ENCODE assay signal across 31 cellular contexts in genomic region chr1:161006563-161006962, GRCh38. TPM values are rescaled to one million over a fixed set of nuclear protein-coding genes. Genes with fewer than 3 reads are reported as not detected.
DNase-seq lines count a peak whose midpoint lies in the region; ATAC-seq and TF ChIP-seq lines count a peak whose summit lies in the region.
"Had no signal": no experiment of that assay in that cellular context is flagged by ENCODE, and none has a peak within 500 bp of the region (broad histone marks: within the 10 kb centered on the region; RNA-seq: fewer than 3 reads in every experiment).

No MANE protein-coding gene starts in this region.

- DNase-seq in cardiac muscle cell (ENCODE audit: low read depth in 1 of 2, low spot score in 1 of 2) (no peak), heart right ventricle (no peak), endodermal cell (peak; percentile 74), nephron progenitor cell (no peak), MCF 10A (ENCODE audit: unreplicated experiment) (no peak), COLO668 (lab: John Stamatoyannopoulos, UW; ENCODE audit: unreplicated experiment) (no peak)
- DNase-seq: 8988T; ACHN; DMS79; EL; GDM1; GOT3; Karpas-422; NCI-H1105 treated with DMSO at 0.1 percent for 48 hours; NCI-H146; NCI-H1930; NCI-H2107; NCI-H446; NCI-H524 treated with DMSO at 0.1 percent for 48 hours; NCI-H82; NK-92 treated with Interleukin-12 subunit alpha and Interleukin-12 subunit beta, amount 100 ng/mL, for 24 hours; PC-3; SJCRH30 had no signal

- no peak for TF ChIP-seq CTCF in cardiac muscle cell (IDR thresholded peaks at IDR 0.05; ENCODE audit: low read depth, low read length)
- no peak for TF ChIP-seq CTCF in heart right ventricle (IDR thresholded peaks at IDR 0.05)
- TF ChIP-seq CTCF in endodermal cell (conservative IDR thresholded peaks at IDR 0.05), result no peak
- no peak for TF ChIP-seq CTCF in nephron progenitor cell (IDR thresholded peaks at IDR 0.05)
- TF ChIP-seq CTCF in MCF 10A (IDR thresholded peaks at IDR 0.05; ENCODE audit: unreplicated experiment), result no peak

- H3K27ac ChIP-seq in cardiac muscle cell (peak overlapping the region; percentile 73), heart right ventricle (no peak overlapping the region), endodermal cell (ENCODE audit: low read depth, low read length) (no peak overlapping the region)
- H3K27ac ChIP-seq: SJCRH30 had no signal

- peaks cover 16% of the 10 kb centered on the region for H3K4me1 Mint-ChIP-seq in endodermal cell
- peaks cover 3% of the 10 kb centered on the region for H3K4me1 Mint-ChIP-seq in nephron progenitor cell
- H3K4me1 Mint-ChIP-seq in MCF 10A (ENCODE audit: insufficient read depth, unreplicated experiment), result peaks cover 18% of the 10 kb centered on the region

- CTCF ChIA-PET in MCF 10A (lab: Yijun Ruan, JAX), result interaction anchor here (0.6 to 3.4 kb wide), 8 partner anchors 9 to 176 kb away, joined by 3 to 19 read pairs (median 6); partner anchors contain the start of genes KLHDC9 and USF1

- no peaks in the 10 kb centered on the region for H3K27me3 ChIP-seq in cardiac muscle cell
- H3K27me3 ChIP-seq in heart right ventricle, result no peaks in the 10 kb centered on the region
- H3K27me3 ChIP-seq in endodermal cell (ENCODE audit: control insufficient read depth, insufficient read depth, low read length, poor library complexity, severe bottlenecking), result no peaks in the 10 kb centered on the region
- H3K27me3 ChIP-seq: SJCRH30 had no signal

- H3K27me3 Mint-ChIP-seq in endodermal cell (ENCODE audit: insufficient read depth), result no peaks in the 10 kb centered on the region
- H3K27me3 Mint-ChIP-seq in nephron progenitor cell (ENCODE audit: low read depth, poor library complexity), result peaks cover 3% of the 10 kb centered on the region
- H3K27me3 Mint-ChIP-seq in MCF 10A (ENCODE audit: insufficient read depth, unreplicated experiment), result no peaks in the 10 kb centered on the region

- peak overlapping the region; percentile 16 for H3K9ac ChIP-seq in endodermal cell (ENCODE audit: extremely low read depth, low read length, poor library complexity, severe bottlenecking)

- H3K4me3 Mint-ChIP-seq in endodermal cell, result no peak overlapping the region
- H3K4me3 Mint-ChIP-seq in nephron progenitor cell, result no peak overlapping the region
- no peak overlapping the region for H3K4me3 Mint-ChIP-seq in MCF 10A (ENCODE audit: unreplicated experiment)

- H3K36me3 Mint-ChIP-seq in endodermal cell (ENCODE audit: low read depth) (peaks cover 32% of the 10 kb centered on the region), nephron progenitor cell (ENCODE audit: low read depth) (no peaks in the 10 kb centered on the region), MCF 10A (ENCODE audit: insufficient read depth, unreplicated experiment) (peaks cover 28% of the 10 kb centered on the region)

- intact Hi-C loops in heart right ventricle (cut with DNase I) (no loop called here), MCF 10A (cut with micrococcal nuclease) (no loop called here)

- H3K9me3 Mint-ChIP-seq in endodermal cell (no peaks in the 10 kb centered on the region), nephron progenitor cell (no peaks in the 10 kb centered on the region), MCF 10A (ENCODE audit: unreplicated experiment) (no peaks in the 10 kb centered on the region)

- BruUV-seq in MCF 10A (replicated peaks; lab: Mats Ljungman, UMichigan), result no TSS peak

- H3K9me3 ChIP-seq in cardiac muscle cell (ENCODE audit: low read depth) (no peaks in the 10 kb centered on the region), heart right ventricle (no peaks in the 10 kb centered on the region), endodermal cell (ENCODE audit: control insufficient read depth, low read length) (no peaks in the 10 kb centered on the region)
- H3K9me3 ChIP-seq: SJCRH30 had no signal

- WGBS in heart right ventricle, 2 donors, result 96 to 97% methylated on average over 8 of the region's 8 CpGs
- 87 to 93% methylated on average over 6 to 8 of the region's 8 CpGs for WGBS in endodermal cell (ENCODE audit: insufficient coverage in 1 of 2, insufficient read length in 1 of 2), 2 experiments

- H3K4me3 ChIP-seq in cardiac muscle cell, result no peak overlapping the region
- H3K4me3 ChIP-seq in heart right ventricle, result no peak overlapping the region
- no peak overlapping the region for H3K4me3 ChIP-seq in endodermal cell (ENCODE audit: low read length)
- H3K4me3 ChIP-seq: GM12878, SJCRH30 had no signal

- H3K27ac Mint-ChIP-seq in endodermal cell (peak overlapping the region; percentile 65), nephron progenitor cell (peak overlapping the region; percentile 84), MCF 10A (ENCODE audit: low read depth, unreplicated experiment) (no peak overlapping the region)

- POLR2A ChIA-PET in MCF 10A (lab: Yijun Ruan, JAX), result interaction anchor here (1.6 to 7.5 kb wide), 2 partner anchors 10 to 15 kb away, joined by 5 to 74 read pairs; partner anchors contain the start of gene F11R

- ATAC-seq in heart right ventricle (no peak), HG03439 (IDR thresholded peaks at IDR 0.05; ENCODE audit: unreplicated experiment) (no peak)
- ATAC-seq: GM12878, HCT116, PC-3, Right ventricle myocardium inferior, SK-N-SH treated with all-trans-retinoic acid at 6 μM for 48 hours had no signal

- no peaks in the 10 kb centered on the region for H3K36me3 ChIP-seq in cardiac muscle cell
- no peaks in the 10 kb centered on the region for H3K36me3 ChIP-seq in heart right ventricle
- peaks cover 30% of the 10 kb centered on the region for H3K36me3 ChIP-seq in endodermal cell (ENCODE audit: control insufficient read depth, insufficient read depth, low read length)
- H3K36me3 ChIP-seq: SJCRH30 had no signal

- H3K4me1 ChIP-seq in cardiac muscle cell (ENCODE audit: low read depth) (peaks cover 48% of the 10 kb centered on the region), heart right ventricle (peaks cover 0 to 14% (median under 1%) of the 10 kb centered on the region in 9 donors), endodermal cell (ENCODE audit: control insufficient read depth, insufficient read depth, low read length) (no peaks in the 10 kb centered on the region)
- H3K4me1 ChIP-seq: SJCRH30 had no signal

RNA-seq across cellular contexts. Expression of gene F11R, which starts 14.4 kb away (rescaled TPM):
- total RNA-seq in cardiac muscle cell, result 68.1 and 93.7 TPM in 2 replicates
- polyA plus RNA-seq in cardiac muscle cell, result 90.1 and 139 TPM in 2 replicates
- 10 to 100 TPM in 6 of 10 donors, 1 to 10 TPM in 4; 7.1 to 22.7 (median 10.5) TPM for total RNA-seq in heart right ventricle
- polyA plus RNA-seq in heart right ventricle, result 1 to 10 TPM; 7.5 to 9.9 TPM
- total RNA-seq in endodermal cell, result 100 to 1,000 TPM; 190 to 226 TPM
- 59.3 TPM for polyA plus RNA-seq in endodermal cell (2013, experiment 1 of 2)
- polyA plus RNA-seq in endodermal cell (2013, experiment 2 of 2), result 61.6 TPM
- 73.6 and 76.8 TPM in 2 replicates for total RNA-seq in MCF 10A (2022)
- total RNA-seq: SJCRH30 had no signal

RNA-seq across cellular contexts. Expression of gene TSTD1, which starts 32.2 kb away (rescaled TPM):
- total RNA-seq in cardiac muscle cell (262 and 347 TPM in 2 replicates), heart right ventricle (10 to 100 TPM in 9 of 10 donors, 1 to 10 TPM in 1; 8.0 to 18.0 (median 13.4) TPM), endodermal cell (10 to 100 TPM; 59.1 to 76.4 TPM), MCF 10A (2022) (35.2 and 48.0 TPM in 2 replicates)
- polyA plus RNA-seq in cardiac muscle cell (393 and 448 TPM in 2 replicates), heart right ventricle (10 to 100 TPM; 11.8 to 15.3 TPM)
- polyA plus RNA-seq in endodermal cell (2013, experiment 1 of 2), result 45.6 TPM
- polyA plus RNA-seq in endodermal cell (2013, experiment 2 of 2), result 41.6 TPM
- total RNA-seq: SJCRH30 had no signal

RNA-seq across cellular contexts. Expression of gene USF1, which starts 39.2 kb away (rescaled TPM):
- 110 and 127 TPM in 2 replicates for total RNA-seq in cardiac muscle cell
- 33.7 and 45.5 TPM in 2 replicates for polyA plus RNA-seq in cardiac muscle cell
- 10 to 100 TPM; 23.7 to 43.6 (median 28.5) TPM for total RNA-seq in heart right ventricle
- 10 to 100 TPM; 42.4 to 55.1 TPM for polyA plus RNA-seq in heart right ventricle
- 10 to 100 TPM; 55.5 to 57.3 TPM for total RNA-seq in endodermal cell
- 69.5 TPM for polyA plus RNA-seq in endodermal cell (2013, experiment 1 of 2)
- 60.9 TPM for polyA plus RNA-seq in endodermal cell (2013, experiment 2 of 2)
- total RNA-seq in MCF 10A (2022), result 48.8 and 52.8 TPM in 2 replicates

RNA-seq across cellular contexts. Expression of gene ITLN2, which starts 52.0 kb away (rescaled TPM):
- total RNA-seq in cardiac muscle cell, result not detected in 2 replicates
- not detected in 2 replicates for polyA plus RNA-seq in cardiac muscle cell
- total RNA-seq in heart right ventricle, result not detected
- under 1 TPM in 1 of 2 donors, not detected in 1; 0.22 TPM for polyA plus RNA-seq in heart right ventricle
- 10 to 100 TPM; 20.3 to 29.7 TPM for total RNA-seq in endodermal cell
- 10.5 TPM for polyA plus RNA-seq in endodermal cell (2013, experiment 1 of 2)
- polyA plus RNA-seq in endodermal cell (2013, experiment 2 of 2), result 7.9 TPM
- 0.27 TPM in 1 of 2 replicates, not detected in the other for total RNA-seq in MCF 10A (2022)
- total RNA-seq: GM12878, HT-29, PC-3, Right ventricle myocardium inferior, RPMI7951, SJCRH30 had no signal
- polyA plus RNA-seq: BJ, GM12878 had no signal
